ENCODE assay signal across 8 cellular contexts in the genomic region with DNA sequence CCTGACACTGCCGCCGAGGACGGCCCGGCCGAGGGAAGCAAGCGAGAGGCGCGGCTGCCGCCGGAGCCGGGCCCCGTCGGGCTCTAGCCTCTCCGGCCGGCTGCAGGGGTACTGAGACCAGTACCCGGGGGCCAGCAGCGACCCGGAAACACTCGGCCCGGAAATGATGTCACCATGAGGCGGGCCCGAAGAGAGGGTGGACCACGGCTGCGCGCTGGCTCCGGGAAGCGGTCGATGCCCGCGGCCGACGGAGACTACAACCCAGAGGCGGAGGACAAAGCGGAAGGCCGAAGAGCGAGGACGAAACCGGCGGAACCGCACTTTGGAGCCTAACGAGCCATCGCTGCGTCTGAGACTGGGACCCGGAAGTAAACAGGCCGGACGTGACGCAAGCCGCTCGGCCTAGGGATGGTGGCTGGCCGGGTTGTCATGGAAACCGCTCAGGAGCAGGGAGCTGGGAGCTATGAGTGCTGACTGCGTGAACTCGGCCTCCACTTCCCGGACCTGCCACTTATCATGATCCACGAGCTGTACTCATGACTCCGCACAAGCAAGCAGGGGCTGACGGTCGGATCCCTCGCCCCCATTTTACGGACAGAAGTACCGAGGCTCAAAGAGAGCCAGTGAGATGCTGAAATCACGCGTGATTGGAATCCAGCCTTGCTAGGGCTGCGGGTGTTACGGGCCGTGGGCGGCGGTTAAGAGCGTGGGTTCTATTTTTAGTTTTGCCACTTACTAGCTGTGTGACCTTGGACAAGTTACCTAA. TPM values are rescaled to one million over a fixed set of nuclear protein-coding genes. Genes with fewer than 3 reads are reported as not detected.
DNase-seq lines count a peak whose midpoint lies in the region; ATAC-seq lines count a peak whose summit lies in the region.

A gene with protein sequence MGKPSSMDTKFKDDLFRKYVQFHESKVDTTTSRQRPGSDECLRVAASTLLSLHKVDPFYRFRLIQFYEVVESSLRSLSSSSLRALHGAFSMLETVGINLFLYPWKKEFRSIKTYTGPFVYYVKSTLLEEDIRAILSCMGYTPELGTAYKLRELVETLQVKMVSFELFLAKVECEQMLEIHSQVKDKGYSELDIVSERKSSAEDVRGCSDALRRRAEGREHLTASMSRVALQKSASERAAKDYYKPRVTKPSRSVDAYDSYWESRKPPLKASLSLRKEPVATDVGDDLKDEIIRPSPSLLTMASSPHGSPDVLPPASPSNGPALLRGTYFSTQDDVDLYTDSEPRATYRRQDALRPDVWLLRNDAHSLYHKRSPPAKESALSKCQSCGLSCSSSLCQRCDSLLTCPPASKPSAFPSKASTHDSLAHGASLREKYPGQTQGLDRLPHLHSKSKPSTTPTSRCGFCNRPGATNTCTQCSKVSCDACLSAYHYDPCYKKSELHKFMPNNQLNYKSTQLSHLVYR (minus strand): TSS at position 150 of the 766 bp plus-strand sequence. CDS start 7,039 bp downstream, outside the sequence.

- peak within 1 kb of the TSS; percentile 99 for H2BK5ac ChIP-seq in mesenchymal stem cell (ENCODE audit: low read depth, low read length, poor library complexity, severe bottlenecking)

- peak within 1 kb of the TSS; percentile 100 for H2BK15ac ChIP-seq in mesenchymal stem cell (ENCODE audit: low read depth, poor library complexity, severe bottlenecking)

- peak within 1 kb of the TSS; percentile 96 to 97 for H3K4ac ChIP-seq in mesenchymal stem cell (ENCODE audit: low read depth in 1 of 2, low read length in 2 of 2)

- no peaks in the 10 kb centered on the region for H3K36me3 ChIP-seq in CD8-positive, alpha-beta memory T cell (ENCODE audit: insufficient read depth, low read length)
- H3K36me3 ChIP-seq in mesenchymal stem cell (ENCODE audit: control insufficient read depth in 1 of 2, insufficient read depth in 2 of 2, low read depth in 1 of 2, low read length in 2 of 2), result peaks cover 2 to 3% of the 10 kb centered on the region in 2 experiments

- POLR2A ChIA-PET in CD8-positive, alpha-beta memory T cell (lab: Charles Lee), result interaction anchor here (0.6 to 3.2 kb wide), 5 partner anchors 20 to 649 kb away, joined by 3 to 34 read pairs (median 4); a partner anchor contains a TSS
- POLR2A ChIA-PET in activated CD8-positive, alpha-beta memory T cell treated with anti-CD3 and anti-CD28 coated beads for 36 hours (lab: Charles Lee), result interaction anchor here (0.6 to 2.5 kb wide), 8 partner anchors 10 to 632 kb away, joined by 3 to 28 read pairs (median 6); a partner anchor contains a TSS

- ATAC-seq in GM19467 (IDR thresholded peaks at IDR 0.05; ENCODE audit: unreplicated experiment), result peak; percentile 85
- ATAC-seq in effector memory CD8-positive, alpha-beta T cell (replicated peaks), result peak; percentile 77

- WGBS in mesenchymal stem cell, result under 1% methylated on average over 69 of the region's 69 CpGs

- peak within 1 kb of the TSS; percentile 97 to 100 (median 100) for H3K27ac Mint-ChIP-seq in CD8-positive, alpha-beta memory T cell
- peak within 1 kb of the TSS; percentile 100 for H3K27ac Mint-ChIP-seq in effector memory CD8-positive, alpha-beta T cell

- peaks cover 30 to 55% (median 46%) of the 10 kb centered on the region in 3 donors for H3K4me1 Mint-ChIP-seq in CD8-positive, alpha-beta memory T cell
- peaks cover 32 to 44% of the 10 kb centered on the region in 2 donors for H3K4me1 Mint-ChIP-seq in effector memory CD8-positive, alpha-beta T cell (ENCODE audit: low read depth in 2 of 2)

- H3K4me3 ChIP-seq in CD8-positive, alpha-beta memory T cell (ENCODE audit: low read length), result peak within 1 kb of the TSS; percentile 98
- peak within 1 kb of the TSS; percentile 91 to 94 for H3K4me3 ChIP-seq in mesenchymal stem cell (ENCODE audit: insufficient read depth in 1 of 2, low read depth in 1 of 2, low read length in 2 of 2)

- DNase-seq in CD8-positive, alpha-beta memory T cell, result peak; percentile 92 to 97 (median 93)
- peak; percentile 94 for DNase-seq in HS-27A (ENCODE audit: low read depth)
- DNase-seq in NK-92 treated with Interleukin-12 subunit alpha and Interleukin-12 subunit beta, amount 100 ng/mL, for 24 hours (lab: John Stamatoyannopoulos, UW), result peak; percentile 90
- peak; percentile 92 to 93 (median 93) for DNase-seq in effector memory CD8-positive, alpha-beta T cell
- DNase-seq in mesenchymal stem cell, result peak; percentile 98
- peak; percentile 87 for DNase-seq in stimulated activated CD8-positive, alpha-beta memory T cell treated with anti-CD3 and anti-CD28 coated beads, Interleukin-12 subunit alpha, Interleukin-12 subunit beta, amount 100 ng/mL, for 24 hours (ENCODE audit: extremely low read depth)

- no peak within 1 kb of the TSS for H2AK5ac ChIP-seq in mesenchymal stem cell (ENCODE audit: low read length, severe bottlenecking)

- CTCF ChIA-PET in CD8-positive, alpha-beta memory T cell (lab: Charles Lee), result interaction anchor here (1.1 to 2.0 kb wide), 7 partner anchors 9 to 307 kb away, joined by 3 to 8 read pairs (median 3); a partner anchor contains a TSS
- CTCF ChIA-PET in activated CD8-positive, alpha-beta memory T cell treated with anti-CD3 and anti-CD28 coated beads for 36 hours (lab: Charles Lee), result interaction anchor here (0.6 to 3.0 kb wide), 13 partner anchors 17 to 374 kb away, joined by 3 to 11 read pairs (median 6); no protein-coding TSS in a partner anchor

- H3K4me2 ChIP-seq in mesenchymal stem cell (ENCODE audit: low read length, poor library complexity, severe bottlenecking), result peak within 1 kb of the TSS; percentile 71

- peaks cover 6% of the 10 kb centered on the region for H3K79me1 ChIP-seq in mesenchymal stem cell (replicated peaks; ENCODE audit: low read length, poor library complexity, severe bottlenecking)

- no peaks in the 10 kb centered on the region for H3K27me3 Mint-ChIP-seq in CD8-positive, alpha-beta memory T cell
- H3K27me3 Mint-ChIP-seq in effector memory CD8-positive, alpha-beta T cell, result no peaks in the 10 kb centered on the region

- H4K91ac ChIP-seq in mesenchymal stem cell (ENCODE audit: low read length), result peak within 1 kb of the TSS; percentile 100

- peak within 1 kb of the TSS; percentile 93 for H2BK120ac ChIP-seq in mesenchymal stem cell (ENCODE audit: low read depth, low read length)

- H3K9ac ChIP-seq in mesenchymal stem cell (ENCODE audit: low read length), result peak within 1 kb of the TSS; percentile 95

- H3K4me3 Mint-ChIP-seq in CD8-positive, alpha-beta memory T cell, result peak within 1 kb of the TSS; percentile 96 to 100 (median 98)
- peak within 1 kb of the TSS; percentile 91 to 97 for H3K4me3 Mint-ChIP-seq in effector memory CD8-positive, alpha-beta T cell

- H3K4me1 ChIP-seq in CD8-positive, alpha-beta memory T cell (ENCODE audit: insufficient read depth, low read length), result peaks cover 36% of the 10 kb centered on the region
- H3K4me1 ChIP-seq in mesenchymal stem cell (ENCODE audit: control insufficient read depth, insufficient read depth, low read depth, low read length), result peaks cover 12% of the 10 kb centered on the region

- H3K9me3 Mint-ChIP-seq in CD8-positive, alpha-beta memory T cell, result no peaks in the 10 kb centered on the region
- no peaks in the 10 kb centered on the region for H3K9me3 Mint-ChIP-seq in effector memory CD8-positive, alpha-beta T cell

- H2BK12ac ChIP-seq in mesenchymal stem cell (ENCODE audit: low read length in 2 of 2), result peak within 1 kb of the TSS; percentile 70 to 96

- peak within 1 kb of the TSS in 1 of 2 experiments; percentile 95 for H3K14ac ChIP-seq in mesenchymal stem cell (ENCODE audit: low read length in 2 of 2)

- H3K36me3 Mint-ChIP-seq in CD8-positive, alpha-beta memory T cell, result peaks cover 0 to 14% (median 2%) of the 10 kb centered on the region in 3 donors
- peaks cover 34% of the 10 kb centered on the region for H3K36me3 Mint-ChIP-seq in effector memory CD8-positive, alpha-beta T cell (ENCODE audit: insufficient read depth)

- peak within 1 kb of the TSS; percentile 83 for H2AFZ ChIP-seq in mesenchymal stem cell (ENCODE audit: low read depth, low read length)

- no peaks in the 10 kb centered on the region for H3K27me3 ChIP-seq in CD8-positive, alpha-beta memory T cell (ENCODE audit: insufficient read depth, low read length, poor library complexity, severe bottlenecking)
- no peaks in the 10 kb centered on the region for H3K27me3 ChIP-seq in mesenchymal stem cell (ENCODE audit: control insufficient read depth in 1 of 2, insufficient read depth in 1 of 2, low read length in 2 of 2)

- H4K8ac ChIP-seq in mesenchymal stem cell (ENCODE audit: low read length), result peak within 1 kb of the TSS; percentile 98

- no peak within 1 kb of the TSS for H3K23ac ChIP-seq in mesenchymal stem cell (ENCODE audit: low read length in 2 of 2)

- no peaks in the 10 kb centered on the region for H3K9me3 ChIP-seq in CD8-positive, alpha-beta memory T cell (ENCODE audit: low read length)
- H3K9me3 ChIP-seq in mesenchymal stem cell (ENCODE audit: control insufficient read depth, low read length), result no peaks in the 10 kb centered on the region

- H3K18ac ChIP-seq in mesenchymal stem cell (ENCODE audit: low read depth in 1 of 2, low read length in 2 of 2), result peak within 1 kb of the TSS; percentile 99 to 100

- peak within 1 kb of the TSS; percentile 100 for H3K27ac ChIP-seq in CD8-positive, alpha-beta memory T cell (ENCODE audit: low read depth, low read length)
- H3K27ac ChIP-seq in mesenchymal stem cell (ENCODE audit: low read length, poor library complexity, severe bottlenecking), result peak within 1 kb of the TSS; percentile 98

RNA-seq across cellular contexts. Expression of the gene that starts here (rescaled TPM):
- 10 to 100 TPM; 15.0 to 16.0 TPM for total RNA-seq in CD8-positive, alpha-beta memory T cell
- 5.3 TPM for polyA plus RNA-seq in CD8-positive, alpha-beta memory T cell
- 10 to 100 TPM; 13.6 to 14.0 TPM for total RNA-seq in activated CD8-positive, alpha-beta memory T cell treated with anti-CD3 and anti-CD28 coated beads for 36 hours
- 5.6 TPM for polyA plus RNA-seq in mesenchymal stem cell (2013, experiment 1 of 2)
- polyA plus RNA-seq in mesenchymal stem cell (2013, experiment 2 of 2), result 5.7 TPM

Comparison
In these comparisons a context has a peak if more than half of its experiments do, and no peak if none do; other contexts are left out.
1. Peak in every context shown above with its lines: DNase-seq, ATAC-seq, H3K4me3 ChIP-seq and H3K27ac ChIP-seq.